In genomic region chr20:24206995-24207394, GRCh38 we compare ENCODE assay signal across 15 cellular contexts.
"Had no signal": no experiment of that assay in that cellular context is flagged by ENCODE, and none has a peak within 500 bp of the region (broad histone marks: within the 10 kb centered on the region; RNA-seq: fewer than 3 reads in every experiment).

No MANE protein-coding gene starts in this region.

- H3K36me3 ChIP-seq: adrenal gland, neural progenitor cell, ovary, tibial nerve, uterus had no signal

- FAIRE-seq: frontal cortex, keratinocyte had no signal

- H3K27ac ChIP-seq: adrenal gland, neural progenitor cell, ovary, tibial nerve, uterus had no signal

- H3K9ac ChIP-seq: neural progenitor cell had no signal

- H2AFZ ChIP-seq: neural progenitor cell had no signal

- H3K9me3 ChIP-seq: adrenal gland, ovary, tibial nerve, uterus had no signal

- H3K27me3 ChIP-seq: neural progenitor cell, ovary, uterus had no signal

- H3K4me2 ChIP-seq: neural progenitor cell had no signal

- DNase-seq: activated CD4-positive, alpha-beta memory T cell treated with anti-CD3 and anti-CD28 coated beads, Interleukin-2, amount 10 ng/mL, durations not matched to agents 7 days and 5 days; activated CD4-positive, alpha-beta T cell treated with anti-CD3 and anti-CD28 coated beads for 4 hours; activated effector memory CD4-positive, alpha-beta T cell treated with Interleukin-2 at 50 U/mL for 16 hours; activated T-cell treated with anti-CD3 and anti-CD28 coated beads, Interleukin-2, amount 50 U/mL, for 4 hours; adrenal gland; effector memory CD4-positive, alpha-beta T cell; ovary; stimulated activated CD4-positive, alpha-beta T cell treated with anti-CD3 and anti-CD28 coated beads, Interleukin-2, amount 100 ng/mL, for 48 hours; stimulated activated naive B cell treated with anti-CD40 and anti-IgM and Interleukin-4, amounts not matched to agents 10 μg/mL and 1 μg/mL and 100 μg/mL, for 72 hours; T-helper 17 cell; uterus had no signal

- H3K4me3 ChIP-seq: adrenal gland, neural progenitor cell, ovary, tibial nerve, uterus had no signal

- H3K4me1 ChIP-seq: adrenal gland, tibial nerve, uterus had no signal
